In genomic region chr11:67392182-67392715, GRCh38 we compare ENCODE assay signal across 6 cellular contexts. TPM values are rescaled to one million over a fixed set of nuclear protein-coding genes. Genes with fewer than 3 reads are reported as not detected.
A peak's percentile ranks its signal among the peaks of the same experiment; 100 is the strongest.
DNase-seq lines count a peak whose midpoint lies in the region; ATAC-seq and TF ChIP-seq lines count a peak whose summit lies in the region.

No MANE protein-coding gene starts in this region.

- no peaks in the 10 kb centered on the region for H3K27me3 Mint-ChIP-seq in activated CD8-positive, alpha-beta memory T cell treated with anti-CD3 and anti-CD28 coated beads, Interleukin-2, amount 10 ng/mL, durations not matched to agents 7 days and 5 days

- DNase-seq in activated CD8-positive, alpha-beta memory T cell treated with anti-CD3 and anti-CD28 coated beads, Interleukin-2, amount 10 ng/mL, durations not matched to agents 7 days and 5 days, result no peak
- DNase-seq in activated CD8-positive, alpha-beta memory T cell treated with anti-CD3 and anti-CD28 coated beads for 24 hours, result no peak
- DNase-seq in dorsolateral prefrontal cortex, result no peak
- no peak for DNase-seq in retina
- no peak for DNase-seq in HUDEP-2 (lab: John Stamatoyannopoulos, UW; ENCODE audit: unreplicated experiment in 76 of 76)

- intact Hi-C loops in dorsolateral prefrontal cortex (cut with DNase I), result loop anchor here (5.0 kb wide), 1 partner anchor 35 kb away; the partner anchor contains the start of gene RPS6KB2 (in 2 of the 2)

- H3K9me3 ChIP-seq in skeletal muscle satellite cell (replicated peaks; ENCODE audit: low read length), result no peaks in the 10 kb centered on the region

- H3K27me3 ChIP-seq in dorsolateral prefrontal cortex, result no peaks in the 10 kb centered on the region
- H3K27me3 ChIP-seq in skeletal muscle satellite cell (ENCODE audit: control insufficient read depth, insufficient read depth, low read length), result no peaks in the 10 kb centered on the region

- peaks cover 46% of the 10 kb centered on the region for H3K4me1 Mint-ChIP-seq in activated CD8-positive, alpha-beta memory T cell treated with anti-CD3 and anti-CD28 coated beads, Interleukin-2, amount 10 ng/mL, durations not matched to agents 7 days and 5 days

- H3K4me3 Mint-ChIP-seq in activated CD8-positive, alpha-beta memory T cell treated with anti-CD3 and anti-CD28 coated beads, Interleukin-2, amount 10 ng/mL, durations not matched to agents 7 days and 5 days, result peak overlapping the region; percentile 95

- H3K36me3 ChIP-seq in skeletal muscle satellite cell (ENCODE audit: insufficient read depth, low read length), result peaks cover 12% of the 10 kb centered on the region

- H3K27ac Mint-ChIP-seq in activated CD8-positive, alpha-beta memory T cell treated with anti-CD3 and anti-CD28 coated beads, Interleukin-2, amount 10 ng/mL, durations not matched to agents 7 days and 5 days, result peak overlapping the region; percentile 80

- peak overlapping the region; percentile 98 for H3K4me2 ChIP-seq in skeletal muscle satellite cell (ENCODE audit: low read length)

- H3K9me3 Mint-ChIP-seq in activated CD8-positive, alpha-beta memory T cell treated with anti-CD3 and anti-CD28 coated beads, Interleukin-2, amount 10 ng/mL, durations not matched to agents 7 days and 5 days (ENCODE audit: low read depth), result no peaks in the 10 kb centered on the region

- peak overlapping the region; percentile 97 for H3K9ac ChIP-seq in skeletal muscle satellite cell (ENCODE audit: low read depth, low read length)

- peaks cover 19% of the 10 kb centered on the region for H3K36me3 Mint-ChIP-seq in activated CD8-positive, alpha-beta memory T cell treated with anti-CD3 and anti-CD28 coated beads, Interleukin-2, amount 10 ng/mL, durations not matched to agents 7 days and 5 days

- CTCF ChIA-PET in activated CD8-positive, alpha-beta memory T cell treated with anti-CD3 and anti-CD28 coated beads, Interleukin-2, amount 10 ng/mL, durations not matched to agents 7 days and 5 days (lab: Charles Lee), result interaction anchor here (0.8 to 32.6 kb wide), 10 partner anchors 11 to 130 kb away, joined by 3 to 1153 read pairs (median 8); partner anchors contain the start of genes CLCF1, PITPNM1, POLD4 and PPP1CA

- H3K4me1 ChIP-seq in skeletal muscle satellite cell (ENCODE audit: control insufficient read depth, insufficient read depth, low read length), result peaks cover 11% of the 10 kb centered on the region

- no peak for TF ChIP-seq CTCF in dorsolateral prefrontal cortex (IDR thresholded peaks at IDR 0.05 in 54 of 56, conservative IDR thresholded peaks at IDR 0.05 in 2 of 56; ENCODE audit: low read depth in 1 of 56, partially characterized antibody in 56 of 56)

- H3K4me3 ChIP-seq in dorsolateral prefrontal cortex (peak overlapping the region; percentile 68 to 100 (median 88)), skeletal muscle satellite cell (ENCODE audit: low read length) (peak overlapping the region; percentile 92)

- ATAC-seq in activated CD8-positive, alpha-beta memory T cell treated with anti-CD3 and anti-CD28 coated beads, Interleukin-2, amount 10 ng/mL, durations not matched to agents 7 days and 5 days, result no peak

- peak overlapping the region in 48 of 59 donors; percentile 21 to 92 (median 76) for H3K27ac ChIP-seq in dorsolateral prefrontal cortex

RNA-seq across cellular contexts. Expression of gene RAD9A, which starts 0.5 kb away (rescaled TPM):
- total RNA-seq in activated CD8-positive, alpha-beta memory T cell treated with anti-CD3 and anti-CD28 coated beads, Interleukin-2, amount 10 ng/mL, durations not matched to agents 7 days and 5 days, result 10 to 100 TPM; 49.6 to 80.5 TPM
- 10 to 100 TPM; 15.9 to 52.4 (median 26.4) TPM for total RNA-seq in dorsolateral prefrontal cortex
- total RNA-seq in skeletal muscle satellite cell (2012; rRNA removed), result 3.0 and 3.9 TPM in 2 replicates

RNA-seq across cellular contexts. Expression of gene PPP1CA, which starts 9.4 kb away (rescaled TPM):
- 100 to 1,000 TPM; 309 to 360 TPM for total RNA-seq in activated CD8-positive, alpha-beta memory T cell treated with anti-CD3 and anti-CD28 coated beads, Interleukin-2, amount 10 ng/mL, durations not matched to agents 7 days and 5 days
- 10 to 100 TPM; 47.4 to 86.5 (median 66.9) TPM for total RNA-seq in dorsolateral prefrontal cortex
- 193 and 211 TPM in 2 replicates for total RNA-seq in skeletal muscle satellite cell (2012; rRNA removed)

RNA-seq across cellular contexts. Expression of gene TBC1D10C, which starts 11.6 kb away (rescaled TPM):
- total RNA-seq in activated CD8-positive, alpha-beta memory T cell treated with anti-CD3 and anti-CD28 coated beads, Interleukin-2, amount 10 ng/mL, durations not matched to agents 7 days and 5 days, result 100 to 1,000 TPM; 278 to 312 TPM
- 1 to 10 TPM in 45 of 120 experiments, under 1 TPM in 67, not detected in 8; 0.11 to 3.6 (median 0.89) TPM for total RNA-seq in dorsolateral prefrontal cortex
- total RNA-seq in skeletal muscle satellite cell (2012; rRNA removed), result not detected in 2 replicates

RNA-seq across cellular contexts. Expression of gene CLCF1, which starts 18.9 kb away (rescaled TPM):
- total RNA-seq in activated CD8-positive, alpha-beta memory T cell treated with anti-CD3 and anti-CD28 coated beads, Interleukin-2, amount 10 ng/mL, durations not matched to agents 7 days and 5 days, result 1 to 10 TPM in 1 of 2 experiments, under 1 TPM in 1; 0.76 to 1.9 TPM
- 1 to 10 TPM in 8 of 120 experiments, under 1 TPM in 50, not detected in 62; 0.23 to 2.5 (median 0.50) TPM for total RNA-seq in dorsolateral prefrontal cortex
- total RNA-seq in skeletal muscle satellite cell (2012; rRNA removed), result 6.3 and 7.0 TPM in 2 replicates

RNA-seq across cellular contexts. Expression of gene CARNS1, which starts 23.2 kb away (rescaled TPM):
- total RNA-seq in activated CD8-positive, alpha-beta memory T cell treated with anti-CD3 and anti-CD28 coated beads, Interleukin-2, amount 10 ng/mL, durations not matched to agents 7 days and 5 days, result 1 to 10 TPM; 1.3 TPM
- 100 to 1,000 TPM in 61 of 120 experiments, 10 to 100 TPM in 59; 10.4 to 647 (median 104) TPM for total RNA-seq in dorsolateral prefrontal cortex
- total RNA-seq in skeletal muscle satellite cell (2012; rRNA removed), result 0.25 and 2.0 TPM in 2 replicates

Comparison
In these comparisons a context has a peak if more than half of its experiments do, and no peak if none do; other contexts are left out.
1. RNA of gene TBC1D10C, which starts 11.6 kb away (total RNA-seq): 278 to 312 TPM in activated CD8-positive, alpha-beta memory T cell treated with anti-CD3 and anti-CD28 coated beads, Interleukin-2, amount 10 ng/mL, durations not matched to agents 7 days and 5 days; 0.11 to 3.6 TPM in dorsolateral prefrontal cortex; every median in the first group is over 10 times any median in the second.